ENCODE assay signal across 8 cellular contexts in the genomic region with DNA sequence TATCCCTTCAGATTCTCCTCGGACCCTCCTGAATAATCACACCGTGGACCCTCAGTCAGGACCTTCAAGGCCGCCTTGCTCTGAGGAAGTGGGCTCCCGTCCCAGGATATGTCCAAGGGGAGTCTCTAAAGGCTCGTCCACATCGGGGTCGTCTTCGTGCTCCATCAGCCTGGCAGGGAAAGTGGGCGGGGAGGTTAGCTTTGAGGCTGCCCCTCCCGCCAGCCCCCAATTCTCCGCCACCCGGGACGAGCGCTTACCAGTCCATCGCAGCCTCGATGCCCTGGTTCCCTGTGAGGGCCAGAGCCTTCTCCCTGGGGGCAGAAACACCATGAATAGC. TPM values are rescaled to one million over a fixed set of nuclear protein-coding genes. Genes with fewer than 3 reads are reported as not detected.
DNase-seq lines count a peak whose midpoint lies in the region; ATAC-seq and TF ChIP-seq lines count a peak whose summit lies in the region.

No MANE protein-coding gene starts in this region.

- H3K9me3 ChIP-seq in Peyer's patch (no peaks in the 10 kb centered on the region), esophagus muscularis mucosa (no peaks in the 10 kb centered on the region), prostate gland (no peaks in the 10 kb centered on the region)

- DNase-seq in GM12865 (ENCODE audit: low read depth) (no peak), Peyer's patch (no peak), esophagus muscularis mucosa (ENCODE audit: extremely low spot score) (no peak), prostate gland (ENCODE audit: low spot score) (no peak), occipital lobe (lab: John Stamatoyannopoulos, UW) (no peak), HuH-7.5 (ENCODE audit: low spot score) (no peak), HUDEP-2 (lab: John Stamatoyannopoulos, UW; ENCODE audit: unreplicated experiment in 76 of 76) (no peak)

- H3K36me3 ChIP-seq in Peyer's patch (peaks cover 0 to 38% (median 0%) of the 10 kb centered on the region in 3 donors), esophagus muscularis mucosa (peaks cover 20 to 45% (median 43%) of the 10 kb centered on the region in 4 donors), prostate gland (no peaks in the 10 kb centered on the region)

- intact Hi-C loops in esophagus muscularis mucosa (cut with DNase I) (no loop called here), prostate gland (cut with DNase I) (no loop called here)

- H3K27ac ChIP-seq in Peyer's patch (peak overlapping the region; percentile 79 to 92 (median 89)), esophagus muscularis mucosa (replicated peaks in 1 of 4) (peak overlapping the region; percentile 85 to 96 (median 93)), prostate gland (peak overlapping the region; percentile 79 to 82)

- TF ChIP-seq EP300 in esophagus muscularis mucosa (IDR thresholded peaks at IDR 0.05), result no peak

- H3K27me3 ChIP-seq in Peyer's patch (no peaks in the 10 kb centered on the region), esophagus muscularis mucosa (no peaks in the 10 kb centered on the region), prostate gland (replicated peaks; ENCODE audit: insufficient read depth) (no peaks in the 10 kb centered on the region)

- H3K4me1 ChIP-seq in Peyer's patch, result peaks cover 0 to 29% (median 4%) of the 10 kb centered on the region in 4 donors
- peaks cover 26 to 53% (median 41%) of the 10 kb centered on the region in 4 donors for H3K4me1 ChIP-seq in esophagus muscularis mucosa
- peaks cover 8% of the 10 kb centered on the region for H3K4me1 ChIP-seq in prostate gland (replicated peaks)

- H3K4me3 ChIP-seq in GM12865 (ENCODE audit: low read depth, low read length) (peak overlapping the region; percentile 88), Peyer's patch (peak overlapping the region; percentile 78 to 97 (median 90)), esophagus muscularis mucosa (peak overlapping the region; percentile 85 to 99 (median 90)), prostate gland (peak overlapping the region; percentile 86 to 90)

- WGBS in esophagus muscularis mucosa, result 8% methylated on average over 4 of the region's 16 CpGs
- WGBS in prostate gland, result 5% methylated on average over 9 of the region's 16 CpGs

- no peak for ATAC-seq in GM18870 (IDR thresholded peaks at IDR 0.05; ENCODE audit: unreplicated experiment)

- TF ChIP-seq POLR2A in Peyer's patch (IDR thresholded peaks at IDR 0.05) (no peak), esophagus muscularis mucosa (IDR thresholded peaks at IDR 0.05; ENCODE audit: low read depth) (no peak), prostate gland (IDR thresholded peaks at IDR 0.05) (no peak)

- TF ChIP-seq CTCF in GM12865 (IDR thresholded peaks at IDR 0.05; ENCODE audit: insufficient read depth, low read depth, low read length, missing control alignments) (no peak), Peyer's patch (IDR thresholded peaks at IDR 0.05) (no peak), esophagus muscularis mucosa (IDR thresholded peaks at IDR 0.05) (no peak), prostate gland (IDR thresholded peaks at IDR 0.05) (no peak)

RNA-seq across cellular contexts. Expression of a gene that starts 0.5 kb away (rescaled TPM):
- total RNA-seq in Peyer's patch (100 to 1,000 TPM in 2 of 4 donors, 10 to 100 TPM in 2; 91.1 to 169 (median 100) TPM), esophagus muscularis mucosa (100 to 1,000 TPM; 192 to 277 (median 234) TPM), prostate gland (100 to 1,000 TPM; 136 to 179 TPM), occipital lobe (91.4 TPM)

RNA-seq across cellular contexts. Expression of a gene that starts 6.3 kb away (rescaled TPM):
- total RNA-seq in Peyer's patch, result 10 to 100 TPM in 3 of 4 donors, 1 to 10 TPM in 1; 6.6 to 25.6 (median 11.9) TPM
- 1 to 10 TPM; 1.6 to 2.5 (median 1.7) TPM for total RNA-seq in esophagus muscularis mucosa
- 10 to 100 TPM in 1 of 2 donors, 1 to 10 TPM in 1; 7.1 to 10.2 TPM for total RNA-seq in prostate gland
- 0.94 TPM for total RNA-seq in occipital lobe

RNA-seq across cellular contexts. Expression of a gene that starts 6.9 kb away (rescaled TPM):
- total RNA-seq in Peyer's patch, result 10 to 100 TPM; 11.1 to 23.9 (median 12.7) TPM
- total RNA-seq in esophagus muscularis mucosa, result 1 to 10 TPM; 6.3 to 7.5 (median 7.1) TPM
- total RNA-seq in prostate gland, result 10 to 100 TPM; 10.3 to 18.3 TPM
- total RNA-seq in occipital lobe, result 6.9 TPM

RNA-seq across cellular contexts. Expression of a gene that starts 10.9 kb away (rescaled TPM):
- 10 to 100 TPM in 1 of 4 donors, 1 to 10 TPM in 3; 5.4 to 11.6 (median 8.8) TPM for total RNA-seq in Peyer's patch
- 10 to 100 TPM; 29.9 to 48.2 (median 39.2) TPM for total RNA-seq in esophagus muscularis mucosa
- 1 to 10 TPM; 2.8 to 8.0 TPM for total RNA-seq in prostate gland
- 0.16 TPM for total RNA-seq in occipital lobe

RNA-seq across cellular contexts. Expression of a gene that starts 13.3 kb away (rescaled TPM):
- total RNA-seq in Peyer's patch (10 to 100 TPM in 1 of 4 donors, 1 to 10 TPM in 2, not detected in 1; 9.1 to 13.5 (median 9.2) TPM), esophagus muscularis mucosa (1 to 10 TPM; 2.9 to 4.9 (median 3.1) TPM), prostate gland (10 to 100 TPM in 1 of 2 donors, 1 to 10 TPM in 1; 9.7 to 20.2 TPM), occipital lobe (11.5 TPM)
